Comparison of ENCODE assay signal across 13 cellular contexts in genomic region chr17:65156185-65156834, GRCh38.
"Had no signal": no experiment of that assay in that cellular context is flagged by ENCODE, and none has a peak within 500 bp of the region (broad histone marks: within the 10 kb centered on the region; RNA-seq: fewer than 3 reads in every experiment).

No MANE protein-coding gene starts in this region.

- H3K4me3 ChIP-seq: coronary artery, left lung, neural progenitor cell, upper lobe of right lung had no signal

- H3K4me2 ChIP-seq: neural progenitor cell had no signal

- H3K27me3 ChIP-seq: left lung, neural progenitor cell, upper lobe of right lung had no signal

- H3K9me3 ChIP-seq: left lung, upper lobe of right lung had no signal

- H3K36me3 ChIP-seq: left lung, neural progenitor cell, upper lobe of right lung had no signal

- H3K9ac ChIP-seq: neural progenitor cell had no signal

- ATAC-seq: activated CD4-positive, alpha-beta T cell treated with anti-CD3 and anti-CD28 coated beads for 36 hours; activated T-helper 17 cell treated with anti-CD3 and anti-CD28 coated beads, Interleukin-2, amount 50 U/mL, for 72 hours; foreskin keratinocyte; left lung; upper lobe of right lung had no signal

- H3K9me3 Mint-ChIP-seq: activated naive CD4-positive, alpha-beta T cell treated with anti-CD3 and anti-CD28 coated beads, Interleukin-2, amount 10 ng/mL, durations not matched to agents 7 days and 5 days; activated T-helper 17 cell treated with anti-CD3 and anti-CD28 coated beads, Interleukin-2, amount 50 U/mL, for 72 hours; neural progenitor cell; stimulated activated naive B cell treated with anti-CD40 and anti-IgM and Interleukin-4, amounts not matched to agents 10 μg/mL and 1 μg/mL and 100 μg/mL, for 72 hours had no signal

- H3K27me3 Mint-ChIP-seq: activated T-helper 17 cell treated with anti-CD3 and anti-CD28 coated beads, Interleukin-2, amount 50 U/mL, for 72 hours; stimulated activated naive B cell treated with anti-CD40 and anti-IgM and Interleukin-4, amounts not matched to agents 10 μg/mL and 1 μg/mL and 100 μg/mL, for 72 hours had no signal

- H3K4me3 Mint-ChIP-seq: activated CD4-positive, alpha-beta T cell treated with anti-CD3 and anti-CD28 coated beads for 36 hours; activated naive CD4-positive, alpha-beta T cell treated with anti-CD3 and anti-CD28 coated beads, Interleukin-2, amount 10 ng/mL, durations not matched to agents 7 days and 5 days; activated T-helper 17 cell treated with anti-CD3 and anti-CD28 coated beads, Interleukin-2, amount 50 U/mL, for 72 hours; neural progenitor cell had no signal

- DNase-seq: activated CD4-positive, alpha-beta T cell treated with anti-CD3 and anti-CD28 coated beads for 36 hours; activated naive CD4-positive, alpha-beta T cell treated with anti-CD3 and anti-CD28 coated beads, Interleukin-2, amount 10 ng/mL, durations not matched to agents 7 days and 5 days; effector CD4-positive, alpha-beta T cell; foreskin keratinocyte; left lung; mesendoderm; stimulated activated naive B cell treated with anti-CD40 and anti-IgM and Interleukin-4, amounts not matched to agents 10 μg/mL and 1 μg/mL and 100 μg/mL, for 72 hours; substantia nigra; T-helper 9 cell; upper lobe of right lung had no signal

- H3K4me1 ChIP-seq: foreskin keratinocyte, upper lobe of right lung had no signal

- H3K27ac ChIP-seq: coronary artery, foreskin keratinocyte, left lung, neural progenitor cell, upper lobe of right lung had no signal

- H3K36me3 Mint-ChIP-seq: activated naive CD4-positive, alpha-beta T cell treated with anti-CD3 and anti-CD28 coated beads, Interleukin-2, amount 10 ng/mL, durations not matched to agents 7 days and 5 days; neural progenitor cell had no signal

- H3K27ac Mint-ChIP-seq: activated CD4-positive, alpha-beta T cell treated with anti-CD3 and anti-CD28 coated beads for 36 hours; activated naive CD4-positive, alpha-beta T cell treated with anti-CD3 and anti-CD28 coated beads, Interleukin-2, amount 10 ng/mL, durations not matched to agents 7 days and 5 days; activated T-helper 17 cell treated with anti-CD3 and anti-CD28 coated beads, Interleukin-2, amount 50 U/mL, for 72 hours; neural progenitor cell had no signal

- H2AFZ ChIP-seq: neural progenitor cell had no signal
